Comparison of ENCODE assay signal across 8 cellular contexts in genomic region chr16:2980227-2981176, GRCh38. TPM values are rescaled to one million over a fixed set of nuclear protein-coding genes. Genes with fewer than 3 reads are reported as not detected.
A peak's percentile ranks its signal among the peaks of the same experiment; 100 is the strongest.
DNase-seq lines count a peak whose midpoint lies in the region; ATAC-seq, FAIRE-seq and TF ChIP-seq lines count a peak whose summit lies in the region.

Gene PKMYT1, minus strand, starts transcription at chr16:2980446. Its CDS starts 789 bp downstream, at chr16:2979657.

- CTCF ChIA-PET in Caco-2 (lab: Charles Lee) (interaction anchor here (0.6 to 1.7 kb wide), 4 partner anchors 11 to 171 kb away, joined by 4 to 6 read pairs (median 6); partner anchors contain the start of gene PAQR4), endothelial cell of umbilical vein (lab: Charles Lee) (interaction anchor here (1.6 to 2.8 kb wide), 3 partner anchors 10 to 53 kb away, joined by 4 to 10 read pairs (median 8); no protein-coding TSS in a partner anchor)

- H4K20me1 ChIP-seq in OCI-LY1 (ENCODE audit: insufficient read depth, low read length) (no peaks in the 10 kb centered on the region), endothelial cell of umbilical vein (replicated peaks; ENCODE audit: control insufficient read depth, extremely low read depth, insufficient read depth, low read length) (no peaks in the 10 kb centered on the region)

- H3K27me3 Mint-ChIP-seq in Caco-2 (ENCODE audit: insufficient read depth, unreplicated experiment) = no peaks in the 10 kb centered on the region

- FAIRE-seq in HTR-8/SVneo (lab: Jason Lieb, UNC) (peak; percentile 82), endothelial cell of umbilical vein (lab: Jason Lieb, UNC) (peak; percentile 88)

- H3K79me2 ChIP-seq in OCI-LY1 (ENCODE audit: insufficient read depth, low read length) (peaks cover 3% of the 10 kb centered on the region; the same call in 1 of the 2 replicates), endothelial cell of umbilical vein (ENCODE audit: control insufficient read depth, insufficient read depth, low read length) (peaks cover 5% of the 10 kb centered on the region)

- H3K4me1 Mint-ChIP-seq in Caco-2 (ENCODE audit: low read depth, unreplicated experiment) = no peaks in the 10 kb centered on the region

- peak within 1 kb of the TSS; percentile 80 for H3K27ac Mint-ChIP-seq in Caco-2 (ENCODE audit: unreplicated experiment)

- H3K4me2 ChIP-seq in OCI-LY1 (ENCODE audit: low read length) (peak within 1 kb of the TSS; percentile 85), endothelial cell of umbilical vein (ENCODE audit: insufficient read depth, low read length) (peak within 1 kb of the TSS; percentile 68)

- H3K9me2 ChIP-seq in OCI-LY1 (ENCODE audit: low read depth, low read length) = no peaks in the 10 kb centered on the region

- peak within 1 kb of the TSS; percentile 61 for H3K27ac ChIP-seq in OCI-LY1 (ENCODE audit: low read depth, low read length, poor library complexity, severe bottlenecking)
- peak within 1 kb of the TSS; percentile 49 for H3K27ac ChIP-seq in endothelial cell of umbilical vein (ENCODE audit: insufficient read depth, low read depth, low read length)

- H2AFZ ChIP-seq in OCI-LY1 (ENCODE audit: low read length) (no peak within 1 kb of the TSS), endothelial cell of umbilical vein (ENCODE audit: low read depth, low read length) (peak within 1 kb of the TSS; percentile 97)

- H3K27me3 ChIP-seq in Caco-2 (replicated peaks; ENCODE audit: control insufficient read depth, insufficient read depth, low read length) = no peaks in the 10 kb centered on the region
- H3K27me3 ChIP-seq in OCI-LY1 (ENCODE audit: insufficient read depth, low read length) = no peaks in the 10 kb centered on the region
- no peaks in the 10 kb centered on the region for H3K27me3 ChIP-seq in endothelial cell of umbilical vein (ENCODE audit: control insufficient read depth in 2 of 2, insufficient read depth in 2 of 2, low read length in 2 of 2)

- H3F3A ChIP-seq in OCI-LY1 (ENCODE audit: insufficient read depth, low read length) = no peaks in the 10 kb centered on the region

- H3K9me3 Mint-ChIP-seq in Caco-2 (ENCODE audit: unreplicated experiment) = no peaks in the 10 kb centered on the region

- TF ChIP-seq POLR2A in endothelial cell of umbilical vein (IDR thresholded peaks at IDR 0.05; ENCODE audit: low read depth, low read length) = peak; percentile 97

- intact Hi-C loops in Caco-2 (cut with micrococcal nuclease; ENCODE audit: unreplicated experiment) = loop anchor here (1.0 kb wide), 1 partner anchor 44 kb away; the partner anchor contains the start of gene THOC6
- intact Hi-C loops in endothelial cell of umbilical vein (cut with micrococcal nuclease) = loop anchor here (1.0 kb wide), 1 partner anchor 11 kb away; the partner anchor contains the start of gene PAQR4

- TSS peak; percentile 78 for BruUV-seq in Caco-2 (replicated peaks; lab: Mats Ljungman, UMichigan)
- TSS peak; percentile 94 for BruUV-seq in endothelial cell of umbilical vein (replicated peaks; lab: Mats Ljungman, UMichigan)

- POLR2A ChIA-PET in Caco-2 (lab: Charles Lee) = interaction anchor here (0.7 to 1.7 kb wide), 4 partner anchors 16 to 62 kb away, joined by 3 to 5 read pairs (median 5); partner anchors contain the start of gene KREMEN2
- POLR2A ChIA-PET in endothelial cell of umbilical vein (lab: Charles Lee) = interaction anchor here (0.6 to 1.5 kb wide), 3 partner anchors 9 to 67 kb away, joined by 3 read pairs; no protein-coding TSS in a partner anchor

- peak; percentile 57 for ATAC-seq in GM21367 (IDR thresholded peaks at IDR 0.05; ENCODE audit: unreplicated experiment)

- peak within 1 kb of the TSS; percentile 82 for H3K4me3 ChIP-seq in Caco-2 (ENCODE audit: low read depth, low read length)
- peak within 1 kb of the TSS; percentile 96 for H3K4me3 ChIP-seq in OCI-LY1 (ENCODE audit: low read depth, low read length, poor library complexity, severe bottlenecking)
- H3K4me3 ChIP-seq in endothelial cell of umbilical vein (replicated peaks in 1 of 3; ENCODE audit: insufficient read depth in 1 of 3, low read depth in 1 of 3, low read length in 3 of 3) = peak within 1 kb of the TSS; percentile 53 to 74 (median 55)

- H3K36me3 Mint-ChIP-seq in Caco-2 (ENCODE audit: insufficient read depth, unreplicated experiment) = peaks cover 18% of the 10 kb centered on the region

- H3K9me3 ChIP-seq in Caco-2 = no peaks in the 10 kb centered on the region
- H3K9me3 ChIP-seq in OCI-LY1 (ENCODE audit: low read length) = no peaks in the 10 kb centered on the region
- no peaks in the 10 kb centered on the region for H3K9me3 ChIP-seq in endothelial cell of umbilical vein (replicated peaks; ENCODE audit: control insufficient read depth, insufficient read depth, low read length)

- dilution Hi-C loops in endothelial cell of umbilical vein (cut with MboI; ENCODE audit: extremely low pct_ligation_motif_present, low sequenced_read_pairs) = no loop called here

- TF ChIP-seq CTCF in Caco-2 (IDR thresholded peaks at IDR 0.05; ENCODE audit: insufficient read depth in 1 of 2, low read depth in 1 of 2, low read length in 1 of 2, severe bottlenecking in 1 of 2, unreplicated experiment in 1 of 2) = no peak
- no peak for TF ChIP-seq CTCF in OCI-LY1 (IDR thresholded peaks at IDR 0.05; ENCODE audit: low read length)
- TF ChIP-seq CTCF in endothelial cell of umbilical vein (IDR thresholded peaks at IDR 0.05; ENCODE audit: extremely low read depth in 1 of 2, insufficient read depth in 1 of 2, low read depth in 1 of 2, low read length in 2 of 2) = no peak

- H3K36me3 ChIP-seq in Caco-2 (ENCODE audit: control insufficient read depth, insufficient read depth, low read length) (no peaks in the 10 kb centered on the region; the same call in 1 of the 2 replicates), OCI-LY1 (ENCODE audit: insufficient read depth, low read length) (peaks cover 29% of the 10 kb centered on the region), endothelial cell of umbilical vein (ENCODE audit: control insufficient read depth in 2 of 2, extremely low read depth in 1 of 2, insufficient read depth in 2 of 2, low read length in 2 of 2) (no peaks in the 10 kb centered on the region)

- DNase-seq in Caco-2 (peak; percentile 87 to 95), HTR-8/SVneo (ENCODE audit: insufficient read length, low spot score) (peak; percentile 99), endothelial cell of umbilical vein (ENCODE audit: low read depth, low spot score) (peak; percentile 90), midbrain (lab: John Stamatoyannopoulos, UW) (peak; percentile 89)
- peak; percentile 99 for DNase-seq in activated CD8-positive, alpha-beta memory T cell treated with anti-CD3 and anti-CD28 coated beads, Interleukin-2, amount 50 U/mL, for 48 hours
- peak; percentile 94 for DNase-seq in stimulated activated CD8-positive, alpha-beta memory T cell treated with anti-CD3 and anti-CD28 coated beads, Interleukin-15, amount 100 ng/mL, for 48 hours (ENCODE audit: low read depth in 2 of 2)

- peak within 1 kb of the TSS; percentile 91 for H3K4me3 Mint-ChIP-seq in Caco-2 (ENCODE audit: unreplicated experiment)

- no peaks in the 10 kb centered on the region for H3K9me1 ChIP-seq in endothelial cell of umbilical vein (replicated peaks; ENCODE audit: control insufficient read depth, extremely low read depth, insufficient read depth, low read length)

- H3K9ac ChIP-seq in OCI-LY1 (ENCODE audit: low read length) (peak within 1 kb of the TSS; percentile 91), endothelial cell of umbilical vein (replicated peaks; ENCODE audit: extremely low read depth, insufficient read depth, low read length) (peak within 1 kb of the TSS; percentile 79)

- H3K4me1 ChIP-seq in Caco-2 (peaks cover 16% of the 10 kb centered on the region), OCI-LY1 (ENCODE audit: insufficient read depth, low read length, severe bottlenecking) (peaks cover 52% of the 10 kb centered on the region), endothelial cell of umbilical vein (ENCODE audit: control insufficient read depth, extremely low read depth, insufficient read depth, low read length) (peaks cover 10% of the 10 kb centered on the region)

TF ChIP-seq in endothelial cell of umbilical vein, 7 proteins besides CTCF, POLR2A, EP300 and RAD21:
- TF ChIP-seq FOS (IDR thresholded peaks at IDR 0.05; ENCODE audit: borderline replicate concordance, insufficient read depth, low read length) = no peak
- TF ChIP-seq MYC (IDR thresholded peaks at IDR 0.05; ENCODE audit: low read depth, low read length) = no peak
- no peak for TF ChIP-seq GATA2 (IDR thresholded peaks at IDR 0.05; ENCODE audit: insufficient read depth, insufficient read length, low read depth, low read length)
- no peak for TF ChIP-seq EZH2 (IDR thresholded peaks at IDR 0.05; ENCODE audit: borderline replicate concordance, low read depth, low read length, severe bottlenecking)
- peak; percentile 24 for TF ChIP-seq MAX (IDR thresholded peaks at IDR 0.05; ENCODE audit: insufficient read depth, insufficient read length)
- TF ChIP-seq JUN (IDR thresholded peaks at IDR 0.05; ENCODE audit: borderline replicate concordance, insufficient read depth, insufficient read length, low read depth) = no peak
- peak; percentile 96 for TF ChIP-seq POLR2AphosphoS5 (IDR thresholded peaks at IDR 0.05; ENCODE audit: insufficient read depth, low read depth, low read length)

RNA-seq across cellular contexts. Expression of gene PKMYT1, which starts in this region (rescaled TPM):
- total RNA-seq in Caco-2 (2022) (63.3 and 73.7 TPM in 2 replicates), endothelial cell of umbilical vein (36.1 and 48.5 TPM in 2 replicates)
- 26.1 and 46.1 TPM in 2 replicates for polyA plus RNA-seq in endothelial cell of umbilical vein
- polyA plus RNA-seq in endothelial cell of umbilical vein (2011; cell fraction: cytosol; rRNA removed) = 20.0 and 22.3 TPM in 2 replicates
- 37.5 and 41.1 TPM in 2 replicates for polyA plus RNA-seq in endothelial cell of umbilical vein (2011; cell fraction: nucleus; rRNA removed)
- polyA plus RNA-seq in endothelial cell of umbilical vein (2012) = 15.2 and 17.9 TPM in 2 replicates
- 6.8 and 8.7 TPM in 2 replicates for polyA minus RNA-seq in endothelial cell of umbilical vein
- 16.6 TPM for polyA minus RNA-seq in endothelial cell of umbilical vein (2011; cell fraction: cytosol; rRNA and poly(A)+ RNA removed)
- polyA minus RNA-seq in endothelial cell of umbilical vein (2011; cell fraction: nucleus; rRNA and poly(A)+ RNA removed) = 9.0 and 11.8 TPM in 2 replicates

Comparison
In these comparisons a context has a peak if more than half of its experiments do, and no peak if none do; other contexts are left out.
1. Peak in every context shown above with its lines: DNase-seq, ATAC-seq, H3K4me3 ChIP-seq and H3K27ac ChIP-seq.